ENCODE assay signal across 18 cellular contexts in genomic region chr7:95454438-95454837, GRCh38.
A peak's percentile ranks its signal among the peaks of the same experiment; 100 is the strongest.
DNase-seq lines count a peak whose midpoint lies in the region; ATAC-seq lines count a peak whose summit lies in the region.
"Had no signal": no experiment of that assay in that cellular context is flagged by ENCODE, and none has a peak within 500 bp of the region (broad histone marks: within the 10 kb centered on the region; RNA-seq: fewer than 3 reads in every experiment).

No MANE protein-coding gene starts in this region.

- no peak for DNase-seq in HK-2 (ENCODE audit: unreplicated experiment)
- no peak for DNase-seq in D341Med (ENCODE audit: low spot score)
- no peak for DNase-seq in NCI-H1417 treated with DMSO at 0.1 percent for 48 hours (lab: John Stamatoyannopoulos, UW)
- DNase-seq: activated CD4-positive, CD25-positive, alpha-beta regulatory T cell treated with anti-CD3 and anti-CD28 coated beads, Interleukin-2, amount 50 U/mL, for 72 hours; adrenal gland; CD8-positive, alpha-beta memory T cell; dorsolateral prefrontal cortex; erythroblast; KG1; NCI-H1105 treated with DMSO at 0.1 percent for 48 hours; PC-9; stimulated activated CD4-positive, alpha-beta T cell treated with anti-CD3 and anti-CD28 coated beads, Interleukin-15, amount 100 ng/mL, for 24 hours; stimulated activated naive CD8-positive, alpha-beta T cell treated with anti-CD3 and anti-CD28 coated beads, Interleukin-15, amount 100 ng/mL, for 72 hours had no signal

- ATAC-seq in GM18502 (IDR thresholded peaks at IDR 0.05; ENCODE audit: poor library complexity, unreplicated experiment) (peak; percentile 77), GM19452 (IDR thresholded peaks at IDR 0.05; ENCODE audit: unreplicated experiment) (peak; percentile 73), HG02885 (IDR thresholded peaks at IDR 0.05; ENCODE audit: poor library complexity, unreplicated experiment) (peak; percentile 69), HG03565 (IDR thresholded peaks at IDR 0.05; ENCODE audit: unreplicated experiment) (peak; percentile 67), GM21825 (IDR thresholded peaks at IDR 0.05; ENCODE audit: unreplicated experiment) (no peak)
- ATAC-seq: stimulated activated naive CD8-positive, alpha-beta T cell treated with anti-CD3 and anti-CD28 coated beads, Interleukin-15, amount 100 ng/mL, for 72 hours had no signal
